28 cellular contexts compared by ENCODE assay signal in the genomic region with DNA sequence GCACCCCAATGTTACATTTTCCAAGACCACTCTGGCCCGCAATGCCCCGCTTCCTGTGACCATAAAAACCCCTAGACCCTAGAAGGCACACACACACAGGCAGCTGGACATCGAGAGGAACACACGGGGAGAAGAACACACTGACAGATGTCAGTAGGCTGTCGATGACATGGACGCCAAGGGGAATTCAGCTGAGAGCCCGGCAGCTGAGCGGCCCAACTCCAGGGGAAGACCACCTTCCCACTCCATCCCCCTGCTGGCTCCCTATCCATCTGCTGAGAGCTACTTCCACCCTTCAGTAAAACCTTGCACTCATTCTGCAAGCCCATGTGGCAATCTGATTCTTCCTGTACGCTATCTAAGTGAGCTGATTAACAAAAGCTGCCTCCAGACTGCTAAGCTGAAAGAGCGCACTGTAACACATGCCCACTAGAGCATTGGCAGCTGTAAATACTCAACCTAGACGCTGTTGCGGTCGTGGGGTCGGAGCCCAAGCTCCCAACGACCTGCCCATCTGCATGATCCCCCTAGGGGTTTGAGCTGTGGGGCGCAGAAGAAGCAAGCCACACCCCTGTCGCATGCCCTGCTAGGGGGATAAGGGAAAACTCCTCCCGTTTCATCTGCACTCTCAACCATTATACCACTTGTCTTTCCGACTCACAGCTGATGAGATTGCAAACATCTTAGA.
DNase-seq lines count a peak whose midpoint lies in the region; ATAC-seq and TF ChIP-seq lines count a peak whose summit lies in the region.
"Had no signal": no experiment of that assay in that cellular context is flagged by ENCODE, and none has a peak within 500 bp of the region (broad histone marks: within the 10 kb centered on the region; RNA-seq: fewer than 3 reads in every experiment).

No MANE protein-coding gene starts in this region.

- no peaks in the 10 kb centered on the region for H3K36me3 Mint-ChIP-seq in endodermal cell (ENCODE audit: low read depth)
- H3K36me3 Mint-ChIP-seq: activated naive CD8-positive, alpha-beta T cell treated with anti-CD3 and anti-CD28 coated beads, Interleukin-2, amount 10 ng/mL, durations not matched to agents 7 days and 5 days; IgD-negative memory B cell had no signal

- intact Hi-C loops in left colon (cut with DNase I, micrococcal nuclease) (no loop called here), left lung (cut with DNase I) (no loop called here)

- H3K27me3 Mint-ChIP-seq in endodermal cell (ENCODE audit: insufficient read depth): no peaks in the 10 kb centered on the region
- H3K27me3 Mint-ChIP-seq: activated naive CD8-positive, alpha-beta T cell treated with anti-CD3 and anti-CD28 coated beads, Interleukin-2, amount 10 ng/mL, durations not matched to agents 7 days and 5 days; CD4-positive, alpha-beta T cell; IgD-negative memory B cell; stimulated activated naive CD8-positive, alpha-beta T cell treated with anti-CD3 and anti-CD28 coated beads, Interleukin-15, Interleukin-2, amounts not matched to agents 100 ng/mL and 50 ng/mL, for 24 hours had no signal

- TF ChIP-seq CTCF in endodermal cell (conservative IDR thresholded peaks at IDR 0.05) (peak; percentile 45), left lung (IDR thresholded peaks at IDR 0.05) (no peak)

- peaks cover 9% of the 10 kb centered on the region for H3K4me1 Mint-ChIP-seq in endodermal cell
- H3K4me1 Mint-ChIP-seq: activated naive CD8-positive, alpha-beta T cell treated with anti-CD3 and anti-CD28 coated beads, Interleukin-2, amount 10 ng/mL, durations not matched to agents 7 days and 5 days; IgD-negative memory B cell had no signal

- ATAC-seq in left colon (no peak), HG03442 (IDR thresholded peaks at IDR 0.05; ENCODE audit: unreplicated experiment) (no peak), left lung (no peak)
- ATAC-seq: gastrocnemius medialis, right cardiac atrium, SK-N-SH treated with all-trans-retinoic acid at 6 μM for 48 hours had no signal

- peak overlapping the region; percentile 8 for H3K4me3 Mint-ChIP-seq in endodermal cell
- H3K4me3 Mint-ChIP-seq: activated naive CD8-positive, alpha-beta T cell treated with anti-CD3 and anti-CD28 coated beads, Interleukin-2, amount 10 ng/mL, durations not matched to agents 7 days and 5 days; CD4-positive, alpha-beta T cell; HFFc6; IgD-negative memory B cell; stimulated activated naive CD8-positive, alpha-beta T cell treated with anti-CD3 and anti-CD28 coated beads, Interleukin-15, Interleukin-2, amounts not matched to agents 100 ng/mL and 50 ng/mL, for 24 hours; T-helper 1 cell treated with Interleukin-12 subunit alpha and Interleukin-12 subunit beta and Interleukin-4 antibody, amounts not matched to agents 30 μg/mL and 1 μg/mL, for 36 hours had no signal

- no peak overlapping the region for H3K4me3 ChIP-seq in endodermal cell (ENCODE audit: low read length)
- no peak overlapping the region for H3K4me3 ChIP-seq in left lung
- H3K4me3 ChIP-seq: gastrocnemius medialis, hepatocyte, left ventricle myocardium inferior, smooth muscle cell, testis had no signal

- H3K27me3 ChIP-seq in endodermal cell (ENCODE audit: control insufficient read depth, insufficient read depth, low read length, poor library complexity, severe bottlenecking) (no peaks in the 10 kb centered on the region), left lung (no peaks in the 10 kb centered on the region)
- H3K27me3 ChIP-seq: gastrocnemius medialis, hepatocyte, testis had no signal

- WGBS in endodermal cell (ENCODE audit: insufficient coverage in 1 of 2, insufficient read length in 1 of 2), 2 experiments: 90 to 91% methylated on average over 9 to 19 of the region's 19 CpGs

- no peaks in the 10 kb centered on the region for H3K9me3 ChIP-seq in endodermal cell (ENCODE audit: control insufficient read depth, low read length)
- peaks cover 0 to 5% of the 10 kb centered on the region in 2 donors for H3K9me3 ChIP-seq in left lung
- H3K9me3 ChIP-seq: gastrocnemius medialis, testis had no signal

- H3K27ac ChIP-seq in endodermal cell (ENCODE audit: low read depth, low read length): no peak overlapping the region
- H3K27ac ChIP-seq in left lung: no peak overlapping the region
- H3K27ac ChIP-seq: gastrocnemius medialis, hepatocyte, left ventricle myocardium inferior, parathyroid adenoma, testis had no signal

- no peak overlapping the region for H3K27ac Mint-ChIP-seq in endodermal cell
- H3K27ac Mint-ChIP-seq: activated naive CD8-positive, alpha-beta T cell treated with anti-CD3 and anti-CD28 coated beads, Interleukin-2, amount 10 ng/mL, durations not matched to agents 7 days and 5 days; CD4-positive, alpha-beta T cell; HFFc6; IgD-negative memory B cell; stimulated activated naive CD8-positive, alpha-beta T cell treated with anti-CD3 and anti-CD28 coated beads, Interleukin-15, Interleukin-2, amounts not matched to agents 100 ng/mL and 50 ng/mL, for 24 hours; T-helper 1 cell treated with Interleukin-12 subunit alpha and Interleukin-12 subunit beta and Interleukin-4 antibody, amounts not matched to agents 30 μg/mL and 1 μg/mL, for 36 hours had no signal

- no peaks in the 10 kb centered on the region for H3K36me3 ChIP-seq in endodermal cell (ENCODE audit: control insufficient read depth, insufficient read depth, low read length)
- no peaks in the 10 kb centered on the region for H3K36me3 ChIP-seq in left lung
- H3K36me3 ChIP-seq: gastrocnemius medialis, left ventricle myocardium inferior had no signal

- H3K4me1 ChIP-seq in endodermal cell (ENCODE audit: control insufficient read depth, insufficient read depth, low read length): no peaks in the 10 kb centered on the region
- no peaks in the 10 kb centered on the region for H3K4me1 ChIP-seq in left lung
- H3K4me1 ChIP-seq: gastrocnemius medialis, left ventricle myocardium inferior, parathyroid adenoma, testis had no signal

- H3K9ac ChIP-seq in endodermal cell (ENCODE audit: extremely low read depth, low read length, poor library complexity, severe bottlenecking): no peak overlapping the region
- H3K9ac ChIP-seq: parathyroid adenoma had no signal

- DNase-seq in NCI-H748 (lab: John Stamatoyannopoulos, UW; ENCODE audit: unreplicated experiment) (peak; percentile 22), NCI-H748 treated with DMSO at 0.1 percent for 48 hours (lab: John Stamatoyannopoulos, UW) (no peak), NCI-H524 treated with DMSO at 0.1 percent for 48 hours (lab: John Stamatoyannopoulos, UW) (peak; percentile 98), endodermal cell (peak; percentile 65), left colon (no peak), NOMO-1 treated with dmso at 0.1 percent for 144 hours (lab: John Stamatoyannopoulos, UW; ENCODE audit: unreplicated experiment) (no peak), left lung (no peak)
- DNase-seq: activated CD4-positive, alpha-beta T cell treated with anti-CD3 and anti-CD28 coated beads, Interleukin-2, amount 50 U/mL, for 4 hours; activated gamma-delta T cell treated with Interleukin-2 at 50 U/mL for 16 hours; activated naive CD8-positive, alpha-beta T cell treated with anti-CD3 and anti-CD28 coated beads, Interleukin-2, amount 10 ng/mL, durations not matched to agents 7 days and 5 days; activated T-cell treated with anti-CD3 and anti-CD28 coated beads, Interleukin-2, amount 50 U/mL, for 48 hours; aorta; CD4-positive, alpha-beta T cell; gastrocnemius medialis; HFFc6; left ventricle myocardium inferior; NCI-H2029 treated with DMSO at 0.1 percent for 48 hours; NCI-H446; right cardiac atrium; testis had no signal

- H3K9me3 Mint-ChIP-seq in endodermal cell: no peaks in the 10 kb centered on the region
- H3K9me3 Mint-ChIP-seq: CD4-positive, alpha-beta T cell; IgD-negative memory B cell; stimulated activated naive CD8-positive, alpha-beta T cell treated with anti-CD3 and anti-CD28 coated beads, Interleukin-15, Interleukin-2, amounts not matched to agents 100 ng/mL and 50 ng/mL, for 24 hours; T-helper 1 cell treated with Interleukin-12 subunit alpha and Interleukin-12 subunit beta and Interleukin-4 antibody, amounts not matched to agents 30 μg/mL and 1 μg/mL, for 36 hours had no signal

Comparison
In these comparisons a context has a peak if more than half of its experiments do, and no peak if none do; other contexts are left out.
1. DNase-seq: peak in NCI-H748 (single experiment), NCI-H524 treated with DMSO at 0.1 percent for 48 hours (single experiment) and endodermal cell (single experiment); none in NCI-H748 treated with DMSO at 0.1 percent for 48 hours (single experiment), left colon (0 of 2), NOMO-1 treated with dmso at 0.1 percent for 144 hours (single experiment) and left lung (0 of 2).